Comparison of ENCODE assay signal across 14 cellular contexts in genomic region chr17:77622627-77623026, GRCh38.
"Had no signal": no experiment of that assay in that cellular context is flagged by ENCODE, and none has a peak within 500 bp of the region (broad histone marks: within the 10 kb centered on the region; RNA-seq: fewer than 3 reads in every experiment).

No MANE protein-coding gene starts in this region.

- H3K27ac ChIP-seq: coronary artery, gastroesophageal sphincter, left lung, sigmoid colon, upper lobe of left lung had no signal

- H3K4me3 Mint-ChIP-seq: activated CD8-positive, alpha-beta T cell treated with anti-CD3 and anti-CD28 coated beads, Interleukin-2, amount 10 ng/mL, durations not matched to agents 7 days and 5 days; memory B cell; nephron; WTC11 had no signal

- H3K36me3 Mint-ChIP-seq: memory B cell had no signal

- ATAC-seq: activated CD8-positive, alpha-beta T cell treated with anti-CD3 and anti-CD28 coated beads, Interleukin-2, amount 10 ng/mL, durations not matched to agents 7 days and 5 days; gastroesophageal sphincter; left lung; WTC11 had no signal

- H3K27ac Mint-ChIP-seq: activated CD8-positive, alpha-beta T cell treated with anti-CD3 and anti-CD28 coated beads, Interleukin-2, amount 10 ng/mL, durations not matched to agents 7 days and 5 days; memory B cell; nephron; WTC11 had no signal

- DNase-seq: activated CD4-positive, alpha-beta T cell treated with anti-CD3 and anti-CD28 coated beads for 48 hours; activated CD8-positive, alpha-beta memory T cell treated with anti-CD3 and anti-CD28 coated beads, Interleukin-2, amount 50 U/mL, for 48 hours; activated CD8-positive, alpha-beta T cell treated with anti-CD3 and anti-CD28 coated beads, Interleukin-2, amount 10 ng/mL, durations not matched to agents 7 days and 5 days; effector CD8-positive, alpha-beta T cell; left lung; stimulated activated CD4-positive, alpha-beta T cell treated with anti-CD3 and anti-CD28 coated beads, Interleukin-12 subunit alpha, Interleukin-12 subunit beta, amount 100 ng/mL, for 4 hours; stimulated activated naive CD4-positive, alpha-beta T cell treated with Interleukin-2 at 50 U/mL for 16 hours; upper lobe of left lung had no signal
